8 cellular contexts compared by ENCODE assay signal in the genomic region with DNA sequence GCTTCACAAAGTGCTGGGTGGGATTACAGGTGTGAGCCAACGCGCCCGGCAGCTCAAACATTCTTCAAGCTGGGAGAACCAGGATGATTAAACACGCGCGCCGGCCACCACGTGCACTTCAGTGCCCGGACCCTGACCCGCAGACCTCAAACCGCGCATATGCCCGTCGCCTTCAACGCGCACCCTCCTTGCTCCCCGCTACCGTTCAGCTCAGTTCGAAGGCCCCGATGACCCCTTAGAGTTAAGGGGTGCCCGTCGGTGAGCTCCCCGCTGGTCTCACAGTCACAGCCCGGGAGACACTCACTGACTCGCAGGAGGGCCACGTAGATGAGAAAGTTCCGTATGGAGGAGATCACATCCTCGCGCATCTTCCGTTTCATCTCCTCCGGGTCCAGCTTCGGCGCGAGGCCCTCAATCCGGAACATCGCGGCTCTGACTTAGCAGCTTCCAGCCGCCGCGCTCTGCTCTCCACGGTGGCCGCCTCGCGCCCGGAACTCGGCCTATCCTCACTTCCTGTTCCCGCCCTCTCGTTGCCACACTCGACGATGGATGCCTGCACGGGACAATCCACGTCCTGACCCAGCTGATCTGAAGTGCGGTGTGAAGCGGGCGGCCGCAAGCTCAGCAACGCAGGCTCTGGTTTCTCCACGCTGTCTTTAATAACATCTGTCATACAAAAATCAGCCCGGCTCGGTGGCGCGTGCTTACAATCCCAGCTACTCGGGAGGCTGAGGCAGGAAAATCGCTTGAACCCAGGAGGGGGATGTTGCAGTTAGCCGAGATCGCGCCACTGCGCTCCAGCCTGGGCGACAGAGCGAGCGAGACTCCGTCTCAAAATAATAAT. TPM values are rescaled to one million over a fixed set of nuclear protein-coding genes. Genes with fewer than 3 reads are reported as not detected.
A peak's percentile ranks its signal among the peaks of the same experiment; 100 is the strongest.
DNase-seq lines count a peak whose midpoint lies in the region; ATAC-seq and TF ChIP-seq lines count a peak whose summit lies in the region.

A gene (minus strand): TSS at position 490 of the 844 bp plus-strand sequence. CDS start 65 bp downstream, at position 425.

- H3K36me3 ChIP-seq in esophagus (ENCODE audit: control insufficient read depth in 2 of 2, insufficient read depth in 2 of 2, low read length in 1 of 2) = no peaks in the 10 kb centered on the region
- H3K36me3 ChIP-seq in mucosa of stomach (ENCODE audit: control insufficient read depth, insufficient read depth, low read length) = no peaks in the 10 kb centered on the region

- H3K27me3 ChIP-seq in esophagus (ENCODE audit: control insufficient read depth in 1 of 2, insufficient read depth in 2 of 2, low read length in 2 of 2) (no peaks in the 10 kb centered on the region), mucosa of stomach (ENCODE audit: control insufficient read depth, insufficient read depth, low read length) (peaks cover 5% of the 10 kb centered on the region)

- H3K9ac ChIP-seq in mucosa of stomach (ENCODE audit: low read length) = peak within 1 kb of the TSS; percentile 60

- WGBS in esophagus, 2 donors = 0% methylated on average over 71 to 72 of the region's 72 CpGs

- no peaks in the 10 kb centered on the region for H3K9me3 Mint-ChIP-seq in activated T-cell treated with anti-CD3 and anti-CD28 coated beads, Interleukin-2, amount 50 U/mL, for 24 hours

- peaks cover 18% of the 10 kb centered on the region for H3K27me3 Mint-ChIP-seq in activated T-cell treated with anti-CD3 and anti-CD28 coated beads, Interleukin-2, amount 50 U/mL, for 24 hours

- peak within 1 kb of the TSS; percentile 99 for H3K4me3 Mint-ChIP-seq in activated T-cell treated with anti-CD3 and anti-CD28 coated beads, Interleukin-2, amount 50 U/mL, for 24 hours

- peak within 1 kb of the TSS; percentile 98 to 100 for H3K4me3 ChIP-seq in esophagus (ENCODE audit: low read depth in 1 of 2, low read length in 2 of 2)
- peak within 1 kb of the TSS; percentile 68 for H3K4me3 ChIP-seq in mucosa of stomach (ENCODE audit: low read length)

- DNase-seq in DMS53 (lab: John Stamatoyannopoulos, UW) (peak; percentile 95), KBM-7 (peak; percentile 93)
- peak; percentile 92 for DNase-seq in activated T-cell treated with anti-CD3 and anti-CD28 coated beads, Interleukin-2, amount 50 U/mL, for 24 hours
- peak; percentile 78 for DNase-seq in stimulated activated CD8-positive, alpha-beta memory T cell treated with anti-CD3 and anti-CD28 coated beads, Interleukin-7, amount 100 ng/mL, for 1 hour (ENCODE audit: low read depth in 2 of 2)

- peak within 1 kb of the TSS; percentile 100 for H3K27ac Mint-ChIP-seq in activated T-cell treated with anti-CD3 and anti-CD28 coated beads, Interleukin-2, amount 50 U/mL, for 24 hours

- peaks cover 50% of the 10 kb centered on the region for H3K36me3 Mint-ChIP-seq in activated T-cell treated with anti-CD3 and anti-CD28 coated beads, Interleukin-2, amount 50 U/mL, for 24 hours (ENCODE audit: low read depth)

- in situ Hi-C loops in KBM-7 (cut with MboI; ENCODE audit: low pct_unique_long_range_greater_than_20kb, low sequenced_read_pairs) = loop anchor here (25.0 kb wide), 1 partner anchor 495 kb away; no protein-coding TSS in a partner anchor

- H3K9me3 ChIP-seq in esophagus (ENCODE audit: control insufficient read depth in 2 of 2, insufficient read depth in 1 of 2, low read depth in 1 of 2, low read length in 1 of 2) (no peaks in the 10 kb centered on the region), mucosa of stomach (ENCODE audit: control insufficient read depth, low read length) (no peaks in the 10 kb centered on the region)

- H3K4me1 Mint-ChIP-seq in activated T-cell treated with anti-CD3 and anti-CD28 coated beads, Interleukin-2, amount 50 U/mL, for 24 hours (ENCODE audit: low read depth) = peaks cover 37% of the 10 kb centered on the region

- peak; percentile 85 for ATAC-seq in GM21723 (IDR thresholded peaks at IDR 0.05; ENCODE audit: unreplicated experiment)

- H3K27ac ChIP-seq in esophagus (ENCODE audit: low read depth in 2 of 2, low read length in 1 of 2) = peak within 1 kb of the TSS; percentile 63 to 94

- H3K4me1 ChIP-seq in esophagus (ENCODE audit: control insufficient read depth in 2 of 2, insufficient read depth in 2 of 2, low read length in 1 of 2) = peaks cover 0 to 4% of the 10 kb centered on the region in 2 donors
- peaks cover 9% of the 10 kb centered on the region for H3K4me1 ChIP-seq in mucosa of stomach (ENCODE audit: control insufficient read depth, insufficient read depth, low read length)

TF ChIP-seq in PFSK-1, 5 proteins besides CTCF, POLR2A, EP300 and RAD21:
- TF ChIP-seq POLR2AphosphoS5 (IDR thresholded peaks at IDR 0.05; ENCODE audit: low read depth, low read length) (peak; percentile 79; the same call in 1 of the 2 replicates), FOXP2 (optimal IDR thresholded peaks at IDR 0.05; ENCODE audit: borderline replicate concordance, extremely low read depth, extremely low read length, insufficient read depth) (peak; percentile 79), SIN3A (IDR thresholded peaks at IDR 0.05; ENCODE audit: borderline replicate concordance, insufficient read depth, low read length) (peak; percentile 50; the same call in 1 of the 2 replicates), TAF1 (IDR thresholded peaks at IDR 0.05; ENCODE audit: borderline replicate concordance, insufficient read depth, low read length) (peak; percentile 85; the same call in 1 of the 2 replicates)
- TF ChIP-seq, protein P1, sequence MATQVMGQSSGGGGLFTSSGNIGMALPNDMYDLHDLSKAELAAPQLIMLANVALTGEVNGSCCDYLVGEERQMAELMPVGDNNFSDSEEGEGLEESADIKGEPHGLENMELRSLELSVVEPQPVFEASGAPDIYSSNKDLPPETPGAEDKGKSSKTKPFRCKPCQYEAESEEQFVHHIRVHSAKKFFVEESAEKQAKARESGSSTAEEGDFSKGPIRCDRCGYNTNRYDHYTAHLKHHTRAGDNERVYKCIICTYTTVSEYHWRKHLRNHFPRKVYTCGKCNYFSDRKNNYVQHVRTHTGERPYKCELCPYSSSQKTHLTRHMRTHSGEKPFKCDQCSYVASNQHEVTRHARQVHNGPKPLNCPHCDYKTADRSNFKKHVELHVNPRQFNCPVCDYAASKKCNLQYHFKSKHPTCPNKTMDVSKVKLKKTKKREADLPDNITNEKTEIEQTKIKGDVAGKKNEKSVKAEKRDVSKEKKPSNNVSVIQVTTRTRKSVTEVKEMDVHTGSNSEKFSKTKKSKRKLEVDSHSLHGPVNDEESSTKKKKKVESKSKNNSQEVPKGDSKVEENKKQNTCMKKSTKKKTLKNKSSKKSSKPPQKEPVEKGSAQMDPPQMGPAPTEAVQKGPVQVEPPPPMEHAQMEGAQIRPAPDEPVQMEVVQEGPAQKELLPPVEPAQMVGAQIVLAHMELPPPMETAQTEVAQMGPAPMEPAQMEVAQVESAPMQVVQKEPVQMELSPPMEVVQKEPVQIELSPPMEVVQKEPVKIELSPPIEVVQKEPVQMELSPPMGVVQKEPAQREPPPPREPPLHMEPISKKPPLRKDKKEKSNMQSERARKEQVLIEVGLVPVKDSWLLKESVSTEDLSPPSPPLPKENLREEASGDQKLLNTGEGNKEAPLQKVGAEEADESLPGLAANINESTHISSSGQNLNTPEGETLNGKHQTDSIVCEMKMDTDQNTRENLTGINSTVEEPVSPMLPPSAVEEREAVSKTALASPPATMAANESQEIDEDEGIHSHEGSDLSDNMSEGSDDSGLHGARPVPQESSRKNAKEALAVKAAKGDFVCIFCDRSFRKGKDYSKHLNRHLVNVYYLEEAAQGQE (IDR thresholded peaks at IDR 0.05; ENCODE audit: insufficient read depth in 1 of 2, low read depth in 2 of 2, low read length in 2 of 2) = peak in 1 of 2 experiments; percentile 62; a peak in 2 of 4 replicates

RNA-seq across cellular contexts. Expression of the gene that starts here (rescaled TPM):
- polyA plus RNA-seq in PFSK-1 (2012; ENCODE audit: insufficient read length, low read depth) = 128 TPM
- polyA plus RNA-seq in esophagus = 100 to 1,000 TPM in 1 of 2 donors, 10 to 100 TPM in 1; 93.3 to 113 TPM

Comparison
In these comparisons a context has a peak if more than half of its experiments do, and no peak if none do; other contexts are left out.
1. Peak in every context shown above with its lines: DNase-seq, ATAC-seq, H3K4me3 ChIP-seq and H3K27ac ChIP-seq.